Comparison of ENCODE assay signal across 28 cellular contexts in the genomic region with DNA sequence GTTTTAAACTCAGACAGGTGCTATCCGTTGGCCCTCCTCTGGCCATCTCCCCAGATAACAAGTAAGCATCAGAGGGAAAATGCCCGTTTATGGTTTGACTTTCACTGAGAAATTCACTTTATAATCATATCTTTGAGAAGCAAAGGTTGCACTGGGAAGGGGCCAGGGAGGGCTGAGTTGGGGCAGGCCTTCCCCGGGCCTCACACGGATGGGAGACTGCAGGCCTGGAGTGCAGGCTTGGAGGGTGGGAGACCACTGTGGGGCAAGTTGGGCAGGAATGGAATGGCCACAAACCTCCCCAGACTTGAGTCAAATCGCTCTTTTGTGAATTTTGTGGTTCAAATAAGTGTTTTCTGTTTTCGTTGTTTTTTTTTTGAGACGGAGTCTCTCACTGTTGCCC.
"Had no signal": no experiment of that assay in that cellular context is flagged by ENCODE, and none has a peak within 500 bp of the region (broad histone marks: within the 10 kb centered on the region; RNA-seq: fewer than 3 reads in every experiment).

No MANE protein-coding gene starts in this region.

- H3K9me3 ChIP-seq: lower lobe of right lung, mucosa of descending colon, ovary, stomach, testis, thyroid gland, transverse colon, upper lobe of left lung, vagina had no signal

- H3K9me3 Mint-ChIP-seq: naive thymus-derived CD4-positive, alpha-beta T cell; natural killer cell treated with Interleukin-12 subunit alpha and Interleukin-12 subunit beta and Interleukin-15 and Interleukin-18, amount 100 ng/mL, for 72 hours; stimulated activated naive B cell treated with anti-CD40 and anti-IgM and Interleukin-4, amounts not matched to agents 10 μg/mL and 1 μg/mL and 100 μg/mL, for 72 hours had no signal

- H3K4me1 Mint-ChIP-seq: stimulated activated naive B cell treated with anti-CD40 and anti-IgM and Interleukin-4, amounts not matched to agents 10 μg/mL and 1 μg/mL and 100 μg/mL, for 72 hours had no signal

- H3K36me3 ChIP-seq: lower lobe of right lung, ovary, stomach, thyroid gland, transverse colon, upper lobe of left lung, vagina had no signal

- H3K27ac ChIP-seq: lower lobe of right lung, ovary, skin epidermis, stomach, testis, transverse colon, vagina had no signal

- H3K27me3 Mint-ChIP-seq: stimulated activated naive B cell treated with anti-CD40 and anti-IgM and Interleukin-4, amounts not matched to agents 10 μg/mL and 1 μg/mL and 100 μg/mL, for 72 hours had no signal

- DNase-seq: hypothalamus; kidney glomerular epithelial cell; left cardiac atrium; left ventricle myocardium superior; lower lobe of right lung; mammary epithelial cell; midbrain; mucosa of descending colon; naive thymus-derived CD4-positive, alpha-beta T cell; ovary; retina; right cardiac atrium; stimulated activated CD4-positive, alpha-beta T cell treated with anti-CD3 and anti-CD28 coated beads, Interleukin-12 subunit alpha, Interleukin-12 subunit beta, amount 100 ng/mL, for 4 hours; stimulated activated CD4-positive, alpha-beta T cell treated with anti-CD3 and anti-CD28 coated beads, Interleukin-15, amount 100 ng/mL, for 24 hours; stimulated activated CD4-positive, alpha-beta T cell treated with anti-CD3 and anti-CD28 coated beads, Interleukin-2, amount 100 ng/mL, for 24 hours; stimulated activated CD4-positive, alpha-beta T cell treated with anti-CD3 and anti-CD28 coated beads, Interleukin-4, amount 100 ng/mL, for 1 hour; stimulated activated naive B cell treated with anti-CD40 and anti-IgM and Interleukin-4, amounts not matched to agents 10 μg/mL and 1 μg/mL and 100 μg/mL, for 72 hours; stimulated activated naive CD8-positive, alpha-beta T cell treated with anti-CD3 and anti-CD28 coated beads, Interleukin-15, Interleukin-2, amounts not matched to agents 100 U/mL and 50 U/mL, for 24 hours; stomach; testis; thyroid gland; transverse colon; upper lobe of left lung had no signal

- H3K4me1 ChIP-seq: lower lobe of right lung, stomach, transverse colon, upper lobe of left lung, vagina had no signal

- H3K4me3 Mint-ChIP-seq: naive thymus-derived CD4-positive, alpha-beta T cell; natural killer cell treated with Interleukin-12 subunit alpha and Interleukin-12 subunit beta and Interleukin-15 and Interleukin-18, amount 100 ng/mL, for 72 hours; stimulated activated naive B cell treated with anti-CD40 and anti-IgM and Interleukin-4, amounts not matched to agents 10 μg/mL and 1 μg/mL and 100 μg/mL, for 72 hours had no signal

- ATAC-seq: left cardiac atrium; left lobe of liver; lower lobe of right lung; mucosa of descending colon; naive thymus-derived CD4-positive, alpha-beta T cell; stimulated activated naive B cell treated with anti-CD40 and anti-IgM and Interleukin-4, amounts not matched to agents 10 μg/mL and 1 μg/mL and 100 μg/mL, for 72 hours; stimulated activated naive CD8-positive, alpha-beta T cell treated with anti-CD3 and anti-CD28 coated beads, Interleukin-15, Interleukin-2, amounts not matched to agents 100 U/mL and 50 U/mL, for 24 hours had no signal

- H3K36me3 Mint-ChIP-seq: naive thymus-derived CD4-positive, alpha-beta T cell; natural killer cell treated with Interleukin-12 subunit alpha and Interleukin-12 subunit beta and Interleukin-15 and Interleukin-18, amount 100 ng/mL, for 72 hours; stimulated activated naive B cell treated with anti-CD40 and anti-IgM and Interleukin-4, amounts not matched to agents 10 μg/mL and 1 μg/mL and 100 μg/mL, for 72 hours had no signal

- H3K27me3 ChIP-seq: ovary, stomach, testis, thyroid gland, transverse colon, upper lobe of left lung, vagina had no signal

- H3K4me3 ChIP-seq: lower lobe of right lung, mucosa of descending colon, ovary, skin epidermis, stomach, testis, thyroid gland, transverse colon, upper lobe of left lung, vagina had no signal

- H3K27ac Mint-ChIP-seq: naive thymus-derived CD4-positive, alpha-beta T cell; natural killer cell treated with Interleukin-12 subunit alpha and Interleukin-12 subunit beta and Interleukin-15 and Interleukin-18, amount 100 ng/mL, for 72 hours; progenitor cell of endocrine pancreas; stimulated activated naive B cell treated with anti-CD40 and anti-IgM and Interleukin-4, amounts not matched to agents 10 μg/mL and 1 μg/mL and 100 μg/mL, for 72 hours had no signal
